ENCODE assay signal across 9 cellular contexts in genomic region chr19:30669329-30670010, GRCh38.
A peak's percentile ranks its signal among the peaks of the same experiment; 100 is the strongest.
DNase-seq lines count a peak whose midpoint lies in the region; ATAC-seq lines count a peak whose summit lies in the region.
"Had no signal": no experiment of that assay in that cellular context is flagged by ENCODE, and none has a peak within 500 bp of the region (broad histone marks: within the 10 kb centered on the region; RNA-seq: fewer than 3 reads in every experiment).

No MANE protein-coding gene starts in this region.

- no peak overlapping the region for H2AFZ ChIP-seq in mesenchymal stem cell (ENCODE audit: low read depth, low read length)

- no peaks in the 10 kb centered on the region for H3K36me3 ChIP-seq in mesenchymal stem cell (ENCODE audit: control insufficient read depth in 1 of 2, insufficient read depth in 2 of 2, low read depth in 1 of 2, low read length in 2 of 2)

- peak overlapping the region; percentile 51 for H3K9ac ChIP-seq in mesenchymal stem cell (ENCODE audit: low read length)

- no peak overlapping the region for H3K27ac ChIP-seq in mesenchymal stem cell (ENCODE audit: low read length, poor library complexity, severe bottlenecking)

- no peak overlapping the region for H3K4ac ChIP-seq in mesenchymal stem cell (ENCODE audit: low read depth in 1 of 2, low read length in 2 of 2)

- peaks cover 8 to 66% of the 10 kb centered on the region in 2 experiments for H3K27me3 ChIP-seq in mesenchymal stem cell (ENCODE audit: control insufficient read depth in 1 of 2, insufficient read depth in 1 of 2, low read length in 2 of 2)

- WGBS in mesenchymal stem cell: 24% methylated on average over 22 of the region's 25 CpGs

- no peak overlapping the region for H3K14ac ChIP-seq in mesenchymal stem cell (ENCODE audit: low read length in 2 of 2)

- no peak overlapping the region for H2AK5ac ChIP-seq in mesenchymal stem cell (ENCODE audit: low read length, severe bottlenecking)

- no peak overlapping the region for H2BK120ac ChIP-seq in mesenchymal stem cell (ENCODE audit: low read depth, low read length)

- H3K27me3 Mint-ChIP-seq in activated CD4-positive, alpha-beta T cell treated with anti-CD3 and anti-CD28 coated beads, Interleukin-2, amount 10 ng/mL, durations not matched to agents 24 days and 14 days: peaks cover 2% of the 10 kb centered on the region

- H4K8ac ChIP-seq in mesenchymal stem cell (ENCODE audit: low read length): no peak overlapping the region

- no peak overlapping the region for H3K4me2 ChIP-seq in mesenchymal stem cell (ENCODE audit: low read length, poor library complexity, severe bottlenecking)

- H2BK12ac ChIP-seq in mesenchymal stem cell (ENCODE audit: low read length in 2 of 2): no peak overlapping the region

- no peaks in the 10 kb centered on the region for H3K79me1 ChIP-seq in mesenchymal stem cell (replicated peaks; ENCODE audit: low read length, poor library complexity, severe bottlenecking)

- no peak overlapping the region for H4K91ac ChIP-seq in mesenchymal stem cell (ENCODE audit: low read length)

- no peak overlapping the region for H2BK15ac ChIP-seq in mesenchymal stem cell (ENCODE audit: low read depth, poor library complexity, severe bottlenecking)

- H3K9me3 ChIP-seq in mesenchymal stem cell (ENCODE audit: control insufficient read depth, low read length): no peaks in the 10 kb centered on the region

- H3K27ac Mint-ChIP-seq in activated CD4-positive, alpha-beta T cell treated with anti-CD3 and anti-CD28 coated beads, Interleukin-2, amount 10 ng/mL, durations not matched to agents 24 days and 14 days: no peak overlapping the region

- no peak overlapping the region for H3K4me3 ChIP-seq in mesenchymal stem cell (ENCODE audit: insufficient read depth in 1 of 2, low read depth in 1 of 2, low read length in 2 of 2)

- H3K18ac ChIP-seq in mesenchymal stem cell (ENCODE audit: low read depth in 1 of 2, low read length in 2 of 2): no peak overlapping the region

- peak; percentile 81 for DNase-seq in GM03348 (ENCODE audit: low spot score)
- DNase-seq in M059J (ENCODE audit: low read depth): peak; percentile 34
- peak; percentile 83 for DNase-seq in activated CD4-positive, alpha-beta T cell treated with anti-CD3 and anti-CD28 coated beads, Interleukin-2, amount 10 ng/mL, durations not matched to agents 24 days and 14 days
- peak; percentile 26 for DNase-seq in effector CD4-positive, alpha-beta T cell
- DNase-seq in mesenchymal stem cell: peak; percentile 30
- DNase-seq in stimulated activated naive CD4-positive, alpha-beta T cell treated with Interleukin-2 at 50 U/mL for 16 hours (lab: John Stamatoyannopoulos, UW): peak; percentile 28

- H3K23ac ChIP-seq in mesenchymal stem cell (ENCODE audit: low read length in 2 of 2): no peak overlapping the region

- H2BK5ac ChIP-seq in mesenchymal stem cell (ENCODE audit: low read depth, low read length, poor library complexity, severe bottlenecking): no peak overlapping the region

- no peaks in the 10 kb centered on the region for H3K36me3 Mint-ChIP-seq in activated CD4-positive, alpha-beta T cell treated with anti-CD3 and anti-CD28 coated beads, Interleukin-2, amount 10 ng/mL, durations not matched to agents 24 days and 14 days (ENCODE audit: low read depth)

- ATAC-seq in GM21529 (IDR thresholded peaks at IDR 0.05; ENCODE audit: unreplicated experiment) (no peak), GM21619 (IDR thresholded peaks at IDR 0.05; ENCODE audit: unreplicated experiment) (no peak)

- no peaks in the 10 kb centered on the region for H3K4me1 ChIP-seq in mesenchymal stem cell (ENCODE audit: control insufficient read depth, insufficient read depth, low read depth, low read length)

- intact Hi-C loops in activated CD4-positive, alpha-beta T cell treated with anti-CD3 and anti-CD28 coated beads, Interleukin-2, amount 10 ng/mL, durations not matched to agents 24 days and 14 days (cut with micrococcal nuclease): loop anchor here (5.0 kb wide), 2 partner anchors 688 to 1553 kb away; no protein-coding TSS in a partner anchor

- peaks cover 2% of the 10 kb centered on the region for H3K4me1 Mint-ChIP-seq in activated CD4-positive, alpha-beta T cell treated with anti-CD3 and anti-CD28 coated beads, Interleukin-2, amount 10 ng/mL, durations not matched to agents 24 days and 14 days
- H3K4me1 Mint-ChIP-seq: central memory CD8-positive, alpha-beta T cell had no signal

- H3K4me3 Mint-ChIP-seq in activated CD4-positive, alpha-beta T cell treated with anti-CD3 and anti-CD28 coated beads, Interleukin-2, amount 10 ng/mL, durations not matched to agents 24 days and 14 days: no peak overlapping the region
- H3K4me3 Mint-ChIP-seq: central memory CD8-positive, alpha-beta T cell had no signal

- no peaks in the 10 kb centered on the region for H3K9me3 Mint-ChIP-seq in activated CD4-positive, alpha-beta T cell treated with anti-CD3 and anti-CD28 coated beads, Interleukin-2, amount 10 ng/mL, durations not matched to agents 24 days and 14 days
- H3K9me3 Mint-ChIP-seq: central memory CD8-positive, alpha-beta T cell had no signal

Comparison
In these comparisons a context has a peak if more than half of its experiments do, and no peak if none do; other contexts are left out.
1. DNase-seq: peak in every context shown above with its lines; median percentile 83 in activated CD4-positive, alpha-beta T cell treated with anti-CD3 and anti-CD28 coated beads, Interleukin-2, amount 10 ng/mL, durations not matched to agents 24 days and 14 days; 81 in GM03348; 34 in M059J; 30 in mesenchymal stem cell; 28 in stimulated activated naive CD4-positive, alpha-beta T cell treated with Interleukin-2 at 50 U/mL for 16 hours; 26 in effector CD4-positive, alpha-beta T cell.